25 cellular contexts compared by ENCODE assay signal in the genomic region with DNA sequence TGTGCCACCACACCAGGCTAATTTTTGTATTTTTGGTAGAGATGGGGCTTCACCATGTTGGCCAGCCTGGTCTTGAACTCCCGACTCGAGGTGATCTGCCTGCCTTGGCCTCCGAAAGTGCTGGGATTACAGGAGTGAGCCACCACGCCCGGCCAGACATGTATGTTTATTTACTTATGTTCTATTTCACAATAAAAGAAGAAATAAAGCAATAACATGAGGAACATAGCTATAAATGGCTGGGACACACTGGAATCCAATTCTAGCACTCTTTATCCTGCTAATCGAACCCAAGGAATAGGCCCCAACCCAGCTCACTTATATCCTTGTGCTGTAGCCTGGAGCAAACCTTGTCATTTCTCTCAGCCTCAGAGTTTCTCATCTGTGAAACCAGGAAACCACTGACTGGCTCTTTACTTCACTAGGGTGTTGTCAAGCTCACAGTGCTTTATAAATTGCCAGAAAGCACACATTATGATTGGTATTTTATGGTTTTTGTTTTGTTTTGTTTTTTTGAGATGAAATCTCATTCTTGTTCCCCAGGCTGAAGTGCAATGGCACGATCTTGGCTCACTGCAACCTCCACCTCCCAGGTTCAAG. TPM values are rescaled to one million over a fixed set of nuclear protein-coding genes. Genes with fewer than 3 reads are reported as not detected.
"Had no signal": no experiment of that assay in that cellular context is flagged by ENCODE, and none has a peak within 500 bp of the region (broad histone marks: within the 10 kb centered on the region; RNA-seq: fewer than 3 reads in every experiment).

No MANE protein-coding gene starts in this region.

- H3K27me3 Mint-ChIP-seq: activated naive CD8-positive, alpha-beta T cell treated with anti-CD3 and anti-CD28 coated beads, Interleukin-2, amount 50 U/mL, for 24 hours; naive thymus-derived CD8-positive, alpha-beta T cell had no signal

- H3K27me3 ChIP-seq: body of pancreas, cardiac muscle cell, esophagus squamous epithelium, gastroesophageal sphincter, heart left ventricle, right atrium auricular region, upper lobe of right lung had no signal

- H3K4me3 ChIP-seq: body of pancreas, cardiac muscle cell, esophagus squamous epithelium, gastroesophageal sphincter, heart left ventricle, lung, prostate gland, right atrium auricular region, upper lobe of right lung had no signal

- H3K4me3 Mint-ChIP-seq: activated naive CD4-positive, alpha-beta T cell treated with anti-CD3 and anti-CD28 coated beads for 36 hours; activated naive CD8-positive, alpha-beta T cell treated with anti-CD3 and anti-CD28 coated beads, Interleukin-2, amount 50 U/mL, for 24 hours; activated T-cell treated with anti-CD3 and anti-CD28 coated beads, Interleukin-2, amount 50 U/mL, for 4 hours; endodermal cell; naive thymus-derived CD8-positive, alpha-beta T cell had no signal

- H3K9me3 Mint-ChIP-seq: activated naive CD4-positive, alpha-beta T cell treated with anti-CD3 and anti-CD28 coated beads for 36 hours; activated naive CD8-positive, alpha-beta T cell treated with anti-CD3 and anti-CD28 coated beads, Interleukin-2, amount 50 U/mL, for 24 hours; activated T-cell treated with anti-CD3 and anti-CD28 coated beads, Interleukin-2, amount 50 U/mL, for 4 hours; endodermal cell; naive thymus-derived CD8-positive, alpha-beta T cell had no signal

- H3K27ac ChIP-seq: body of pancreas, cardiac muscle cell, esophagus squamous epithelium, gastroesophageal sphincter, heart left ventricle, prostate gland, right atrium auricular region, upper lobe of right lung, VCaP had no signal

- H3K36me3 Mint-ChIP-seq: naive thymus-derived CD8-positive, alpha-beta T cell had no signal

- H3K4me1 ChIP-seq: prostate gland, right atrium auricular region had no signal

- H3K36me3 ChIP-seq: cardiac muscle cell, esophagus squamous epithelium, gastroesophageal sphincter, heart left ventricle, prostate gland, right atrium auricular region, upper lobe of right lung had no signal

- DNase-seq: activated CD4-positive, alpha-beta T cell treated with anti-CD3 and anti-CD28 coated beads, Interleukin-2, amount 50 U/mL, for 1 hour; activated CD8-positive, alpha-beta memory T cell treated with anti-CD3 and anti-CD28 coated beads for 24 hours; activated CD8-positive, alpha-beta memory T cell treated with anti-CD3 and anti-CD28 coated beads, Interleukin-2, amount 50 U/mL, for 4 hours; activated naive CD4-positive, alpha-beta T cell treated with anti-CD3 and anti-CD28 coated beads for 36 hours; activated naive CD8-positive, alpha-beta T cell treated with anti-CD3 and anti-CD28 coated beads, Interleukin-2, amount 50 U/mL, for 24 hours; activated T-cell treated with anti-CD3 and anti-CD28 coated beads, Interleukin-2, amount 50 U/mL, for 4 hours; anterior cingulate cortex; body of pancreas; cortex of kidney; endodermal cell; esophagus squamous epithelium; heart left ventricle; naive thymus-derived CD8-positive, alpha-beta T cell; stimulated activated CD4-positive, alpha-beta T cell treated with anti-CD3 and anti-CD28 coated beads, Interleukin-4, amount 100 ng/mL, for 4 hours; stimulated activated naive CD8-positive, alpha-beta T cell treated with anti-CD3 and anti-CD28 coated beads, Interleukin-15, Interleukin-2, amounts not matched to agents 100 U/mL and 50 U/mL, for 24 hours; upper lobe of right lung had no signal

- ATAC-seq: activated CD4-positive, CD25-positive, alpha-beta regulatory T cell treated with anti-CD3 and anti-CD28 coated beads, Interleukin-2, amount 50 U/mL, for 24 hours; activated naive CD8-positive, alpha-beta T cell treated with anti-CD3 and anti-CD28 coated beads, Interleukin-2, amount 50 U/mL, for 24 hours; activated T-cell treated with anti-CD3 and anti-CD28 coated beads, Interleukin-2, amount 50 U/mL, for 4 hours; body of pancreas; gastroesophageal sphincter; heart left ventricle; left lobe of liver; naive thymus-derived CD8-positive, alpha-beta T cell; stimulated activated naive CD8-positive, alpha-beta T cell treated with anti-CD3 and anti-CD28 coated beads, Interleukin-15, Interleukin-2, amounts not matched to agents 100 U/mL and 50 U/mL, for 24 hours; upper lobe of right lung had no signal

- FAIRE-seq: keratinocyte had no signal

- H3K27ac Mint-ChIP-seq: activated naive CD4-positive, alpha-beta T cell treated with anti-CD3 and anti-CD28 coated beads for 36 hours; activated naive CD8-positive, alpha-beta T cell treated with anti-CD3 and anti-CD28 coated beads, Interleukin-2, amount 50 U/mL, for 24 hours; endodermal cell had no signal

- H3K9me3 ChIP-seq: body of pancreas, esophagus squamous epithelium, gastroesophageal sphincter, heart left ventricle, prostate gland, right atrium auricular region, upper lobe of right lung had no signal

RNA-seq across cellular contexts. Expression of gene ODAD4, which starts 4.3 kb away (rescaled TPM):
- total RNA-seq: naive thymus-derived CD8-positive, alpha-beta T cell had no signal
